In the genomic region with DNA sequence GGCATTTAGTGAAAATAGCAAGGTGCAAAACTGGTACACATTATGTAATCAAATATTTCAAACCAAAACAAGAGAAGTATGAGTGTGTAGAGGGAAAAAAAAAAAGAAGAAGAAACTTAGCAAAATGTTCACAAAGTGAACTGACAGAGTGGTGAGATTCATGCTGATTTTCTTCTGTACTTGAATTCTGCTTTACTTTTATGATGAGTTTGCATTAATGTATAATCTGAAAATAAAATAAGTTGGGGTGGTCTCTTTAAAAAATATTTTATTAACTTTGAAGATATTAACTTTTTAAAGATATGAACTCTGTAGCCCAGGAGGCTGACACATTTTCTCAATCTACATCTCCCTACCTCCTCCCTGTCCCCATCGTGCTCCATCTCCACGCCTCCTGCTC, we compare ENCODE assay signal across 1 cellular context.
TF ChIP-seq lines count a peak whose summit lies in the region.

No MANE protein-coding gene starts in this region.

TF ChIP-seq in K562, 482 proteins besides CTCF, POLR2A, EP300 and RAD21 (continued from another document):
- TF ChIP-seq HNRNPLL (IDR thresholded peaks at IDR 0.05; ENCODE audit: low read depth, low read length, poor library complexity, severe bottlenecking) (no peak), MAFK (IDR thresholded peaks at IDR 0.05; ENCODE audit: low read length) (peak; percentile 30; the same call in 1 of the 2 replicates), C11orf30 (IDR thresholded peaks at IDR 0.05; ENCODE audit: low read depth) (peak; percentile 62; the same call in 1 of the 2 replicates)
